Comparison of ENCODE assay signal across 1 cellular context in genomic region chr19:6372594-6373095, GRCh38.
A peak's percentile ranks its signal among the peaks of the same experiment; 100 is the strongest.
TF ChIP-seq lines count a peak whose summit lies in the region.

A gene with protein sequence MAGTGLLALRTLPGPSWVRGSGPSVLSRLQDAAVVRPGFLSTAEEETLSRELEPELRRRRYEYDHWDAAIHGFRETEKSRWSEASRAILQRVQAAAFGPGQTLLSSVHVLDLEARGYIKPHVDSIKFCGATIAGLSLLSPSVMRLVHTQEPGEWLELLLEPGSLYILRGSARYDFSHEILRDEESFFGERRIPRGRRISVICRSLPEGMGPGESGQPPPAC (plus strand): TSS chr19:6372794. CDS start chr19:6372821, 27 bp downstream.

TF ChIP-seq in K562, 482 proteins besides CTCF, POLR2A, EP300 and RAD21 (continued from another document and continues in another):
- TF ChIP-seq, protein P1, sequence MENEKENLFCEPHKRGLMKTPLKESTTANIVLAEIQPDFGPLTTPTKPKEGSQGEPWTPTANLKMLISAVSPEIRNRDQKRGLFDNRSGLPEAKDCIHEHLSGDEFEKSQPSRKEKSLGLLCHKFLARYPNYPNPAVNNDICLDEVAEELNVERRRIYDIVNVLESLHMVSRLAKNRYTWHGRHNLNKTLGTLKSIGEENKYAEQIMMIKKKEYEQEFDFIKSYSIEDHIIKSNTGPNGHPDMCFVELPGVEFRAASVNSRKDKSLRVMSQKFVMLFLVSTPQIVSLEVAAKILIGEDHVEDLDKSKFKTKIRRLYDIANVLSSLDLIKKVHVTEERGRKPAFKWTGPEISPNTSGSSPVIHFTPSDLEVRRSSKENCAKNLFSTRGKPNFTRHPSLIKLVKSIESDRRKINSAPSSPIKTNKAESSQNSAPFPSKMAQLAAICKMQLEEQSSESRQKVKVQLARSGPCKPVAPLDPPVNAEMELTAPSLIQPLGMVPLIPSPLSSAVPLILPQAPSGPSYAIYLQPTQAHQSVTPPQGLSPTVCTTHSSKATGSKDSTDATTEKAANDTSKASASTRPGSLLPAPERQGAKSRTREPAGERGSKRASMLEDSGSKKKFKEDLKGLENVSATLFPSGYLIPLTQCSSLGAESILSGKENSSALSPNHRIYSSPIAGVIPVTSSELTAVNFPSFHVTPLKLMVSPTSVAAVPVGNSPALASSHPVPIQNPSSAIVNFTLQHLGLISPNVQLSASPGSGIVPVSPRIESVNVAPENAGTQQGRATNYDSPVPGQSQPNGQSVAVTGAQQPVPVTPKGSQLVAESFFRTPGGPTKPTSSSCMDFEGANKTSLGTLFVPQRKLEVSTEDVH (IDR thresholded peaks at IDR 0.05; ENCODE audit: low read depth, partially characterized antibody), result no peak
- no peak for TF ChIP-seq MTA1 (IDR thresholded peaks at IDR 0.05; ENCODE audit: borderline replicate concordance)
- TF ChIP-seq TFE3 (CRISPR knock-in tag; IDR thresholded peaks at IDR 0.05), result no peak
- no peak; the same call in 1 of the 2 replicates for TF ChIP-seq SOX6 (IDR thresholded peaks at IDR 0.05)
- TF ChIP-seq MYBL2 (IDR thresholded peaks at IDR 0.05; ENCODE audit: low read depth), result no peak
- TF ChIP-seq MYBL2 (CRISPR knock-in tag; IDR thresholded peaks at IDR 0.05; ENCODE audit: borderline replicate concordance), result no peak
- TF ChIP-seq NFXL1 (CRISPR knock-in tag; IDR thresholded peaks at IDR 0.05), result no peak
- no peak for TF ChIP-seq ARID3B (CRISPR knock-in tag; IDR thresholded peaks at IDR 0.05; ENCODE audit: borderline replicate concordance)
- peak; percentile 54 to 66 for TF ChIP-seq NRF1 (conservative IDR thresholded peaks at IDR 0.05 in 1 of 2, IDR thresholded peaks at IDR 0.05 in 1 of 2)
- TF ChIP-seq CCAR2 (IDR thresholded peaks at IDR 0.05; ENCODE audit: low read depth, low read length), result no peak
- no peak for TF ChIP-seq CTCFL (IDR thresholded peaks at IDR 0.05; ENCODE audit: borderline replicate concordance, insufficient read depth, low read depth, low read length, poor library complexity, severe bottlenecking)
- TF ChIP-seq KLF1 (tag; IDR thresholded peaks at IDR 0.05), result no peak
- no peak for TF ChIP-seq SIRT6 (IDR thresholded peaks at IDR 0.05; ENCODE audit: low read depth, low read length)
- peak; percentile 57 for TF ChIP-seq POLR2B (IDR thresholded peaks at IDR 0.05; ENCODE audit: low read depth, partially characterized antibody)
- TF ChIP-seq KHSRP (IDR thresholded peaks at IDR 0.05), result no peak
- no peak for TF ChIP-seq ZNF445 (CRISPR knock-in tag; IDR thresholded peaks at IDR 0.05; ENCODE audit: low read depth)
- TF ChIP-seq ZNF239 (CRISPR knock-in tag; IDR thresholded peaks at IDR 0.05), result no peak
- TF ChIP-seq, protein P2, sequence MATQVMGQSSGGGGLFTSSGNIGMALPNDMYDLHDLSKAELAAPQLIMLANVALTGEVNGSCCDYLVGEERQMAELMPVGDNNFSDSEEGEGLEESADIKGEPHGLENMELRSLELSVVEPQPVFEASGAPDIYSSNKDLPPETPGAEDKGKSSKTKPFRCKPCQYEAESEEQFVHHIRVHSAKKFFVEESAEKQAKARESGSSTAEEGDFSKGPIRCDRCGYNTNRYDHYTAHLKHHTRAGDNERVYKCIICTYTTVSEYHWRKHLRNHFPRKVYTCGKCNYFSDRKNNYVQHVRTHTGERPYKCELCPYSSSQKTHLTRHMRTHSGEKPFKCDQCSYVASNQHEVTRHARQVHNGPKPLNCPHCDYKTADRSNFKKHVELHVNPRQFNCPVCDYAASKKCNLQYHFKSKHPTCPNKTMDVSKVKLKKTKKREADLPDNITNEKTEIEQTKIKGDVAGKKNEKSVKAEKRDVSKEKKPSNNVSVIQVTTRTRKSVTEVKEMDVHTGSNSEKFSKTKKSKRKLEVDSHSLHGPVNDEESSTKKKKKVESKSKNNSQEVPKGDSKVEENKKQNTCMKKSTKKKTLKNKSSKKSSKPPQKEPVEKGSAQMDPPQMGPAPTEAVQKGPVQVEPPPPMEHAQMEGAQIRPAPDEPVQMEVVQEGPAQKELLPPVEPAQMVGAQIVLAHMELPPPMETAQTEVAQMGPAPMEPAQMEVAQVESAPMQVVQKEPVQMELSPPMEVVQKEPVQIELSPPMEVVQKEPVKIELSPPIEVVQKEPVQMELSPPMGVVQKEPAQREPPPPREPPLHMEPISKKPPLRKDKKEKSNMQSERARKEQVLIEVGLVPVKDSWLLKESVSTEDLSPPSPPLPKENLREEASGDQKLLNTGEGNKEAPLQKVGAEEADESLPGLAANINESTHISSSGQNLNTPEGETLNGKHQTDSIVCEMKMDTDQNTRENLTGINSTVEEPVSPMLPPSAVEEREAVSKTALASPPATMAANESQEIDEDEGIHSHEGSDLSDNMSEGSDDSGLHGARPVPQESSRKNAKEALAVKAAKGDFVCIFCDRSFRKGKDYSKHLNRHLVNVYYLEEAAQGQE (CRISPR knock-in tag; IDR thresholded peaks at IDR 0.05; ENCODE audit: low read depth), result 0 out of 2 replicates have a peak, but pooled peaks have one; percentile 59
- TF ChIP-seq ZBTB5 (IDR thresholded peaks at IDR 0.05), result no peak
- TF ChIP-seq, protein P3, sequence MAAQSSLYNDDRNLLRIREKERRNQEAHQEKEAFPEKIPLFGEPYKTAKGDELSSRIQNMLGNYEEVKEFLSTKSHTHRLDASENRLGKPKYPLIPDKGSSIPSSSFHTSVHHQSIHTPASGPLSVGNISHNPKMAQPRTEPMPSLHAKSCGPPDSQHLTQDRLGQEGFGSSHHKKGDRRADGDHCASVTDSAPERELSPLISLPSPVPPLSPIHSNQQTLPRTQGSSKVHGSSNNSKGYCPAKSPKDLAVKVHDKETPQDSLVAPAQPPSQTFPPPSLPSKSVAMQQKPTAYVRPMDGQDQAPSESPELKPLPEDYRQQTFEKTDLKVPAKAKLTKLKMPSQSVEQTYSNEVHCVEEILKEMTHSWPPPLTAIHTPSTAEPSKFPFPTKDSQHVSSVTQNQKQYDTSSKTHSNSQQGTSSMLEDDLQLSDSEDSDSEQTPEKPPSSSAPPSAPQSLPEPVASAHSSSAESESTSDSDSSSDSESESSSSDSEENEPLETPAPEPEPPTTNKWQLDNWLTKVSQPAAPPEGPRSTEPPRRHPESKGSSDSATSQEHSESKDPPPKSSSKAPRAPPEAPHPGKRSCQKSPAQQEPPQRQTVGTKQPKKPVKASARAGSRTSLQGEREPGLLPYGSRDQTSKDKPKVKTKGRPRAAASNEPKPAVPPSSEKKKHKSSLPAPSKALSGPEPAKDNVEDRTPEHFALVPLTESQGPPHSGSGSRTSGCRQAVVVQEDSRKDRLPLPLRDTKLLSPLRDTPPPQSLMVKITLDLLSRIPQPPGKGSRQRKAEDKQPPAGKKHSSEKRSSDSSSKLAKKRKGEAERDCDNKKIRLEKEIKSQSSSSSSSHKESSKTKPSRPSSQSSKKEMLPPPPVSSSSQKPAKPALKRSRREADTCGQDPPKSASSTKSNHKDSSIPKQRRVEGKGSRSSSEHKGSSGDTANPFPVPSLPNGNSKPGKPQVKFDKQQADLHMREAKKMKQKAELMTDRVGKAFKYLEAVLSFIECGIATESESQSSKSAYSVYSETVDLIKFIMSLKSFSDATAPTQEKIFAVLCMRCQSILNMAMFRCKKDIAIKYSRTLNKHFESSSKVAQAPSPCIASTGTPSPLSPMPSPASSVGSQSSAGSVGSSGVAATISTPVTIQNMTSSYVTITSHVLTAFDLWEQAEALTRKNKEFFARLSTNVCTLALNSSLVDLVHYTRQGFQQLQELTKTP (IDR thresholded peaks at IDR 0.05; ENCODE audit: low read depth in 1 of 2, partially characterized antibody in 2 of 2), result no peak
- peak; percentile 71 for TF ChIP-seq KDM5B (IDR thresholded peaks at IDR 0.05; ENCODE audit: insufficient replicate concordance, low read depth, low read length)
- TF ChIP-seq ZNF512 (tag; IDR thresholded peaks at IDR 0.05), result no peak
- no peak for TF ChIP-seq ZNF3 (CRISPR knock-in tag; IDR thresholded peaks at IDR 0.05)
- no peak for TF ChIP-seq AFF4 (CRISPR knock-in tag; IDR thresholded peaks at IDR 0.05)
- no peak for TF ChIP-seq ZNF133 (CRISPR knock-in tag; IDR thresholded peaks at IDR 0.05)
- TF ChIP-seq KDM2B (CRISPR knock-in tag; IDR thresholded peaks at IDR 0.05), result 0 out of 2 replicates have a peak, but pooled peaks have one; percentile 58
- no peak for TF ChIP-seq BMI1 (IDR thresholded peaks at IDR 0.05; ENCODE audit: low read length)
- no peak for TF ChIP-seq TEAD4 (IDR thresholded peaks at IDR 0.05; ENCODE audit: low read length)
- no peak for TF ChIP-seq TEAD4 (CRISPR knock-in tag; IDR thresholded peaks at IDR 0.05; ENCODE audit: borderline replicate concordance)
